8 cellular contexts compared by ENCODE assay signal in genomic region chr5:172897691-172898512, GRCh38.
A peak's percentile ranks its signal among the peaks of the same experiment; 100 is the strongest.
DNase-seq lines count a peak whose midpoint lies in the region; ATAC-seq and TF ChIP-seq lines count a peak whose summit lies in the region.

No MANE protein-coding gene starts in this region.

- H3K36me3 ChIP-seq in gastrocnemius medialis, result no peaks in the 10 kb centered on the region

- peaks cover 11 to 24% of the 10 kb centered on the region in 2 donors for H3K4me1 Mint-ChIP-seq in immature natural killer cell

- TF ChIP-seq CTCF in WI38 (IDR thresholded peaks at IDR 0.05; ENCODE audit: low read depth, low read length) (no peak), gastrocnemius medialis (IDR thresholded peaks at IDR 0.05 in 4 of 5, conservative IDR thresholded peaks at IDR 0.05 in 1 of 5) (peak in 1 of 5 experiments; percentile 11)

- H3K4me1 ChIP-seq in gastrocnemius medialis, result peaks cover 54 to 69% of the 10 kb centered on the region in 2 donors

- intact Hi-C loops in gastrocnemius medialis (cut with DNase I; ENCODE audit: low total_unique reads), result no loop called here

- H3K4me3 Mint-ChIP-seq in immature natural killer cell, result peak overlapping the region in 1 of 5 donors; percentile 66

- H3K9me3 Mint-ChIP-seq in immature natural killer cell, result no peaks in the 10 kb centered on the region

- H3K27me3 Mint-ChIP-seq in immature natural killer cell (ENCODE audit: low read depth in 3 of 3), result peaks cover 0 to 4% (median 2%) of the 10 kb centered on the region in 3 donors

- H3K27me3 ChIP-seq in gastrocnemius medialis, result no peaks in the 10 kb centered on the region

- peak overlapping the region in 2 of 6 donors; percentile 82 to 86 for H3K27ac Mint-ChIP-seq in immature natural killer cell

- DNase-seq in GM03348 (ENCODE audit: low spot score) (peak; percentile 84), glomerular endothelial cell (ENCODE audit: extremely low read depth, low read depth, low spot score) (peak; percentile 89), gastrocnemius medialis (no peak), RKO (ENCODE audit: low spot score) (no peak), immature natural killer cell (no peak), anterior cingulate cortex (lab: John Stamatoyannopoulos, UW) (no peak)

- peak overlapping the region; percentile 79 to 92 (median 84) for H3K27ac ChIP-seq in gastrocnemius medialis

- in situ Hi-C loops in gastrocnemius medialis (cut with MboI; ENCODE audit: low sequenced_read_pairs in 4 of 4), result no loop called here

- TF ChIP-seq POLR2A in gastrocnemius medialis (IDR thresholded peaks at IDR 0.05), result no peak

- peak overlapping the region; percentile 36 for H3K4me3 ChIP-seq in WI38 (ENCODE audit: low read depth, low read length)
- peak overlapping the region; percentile 16 to 31 (median 20) for H3K4me3 ChIP-seq in gastrocnemius medialis

- H3K36me3 Mint-ChIP-seq in immature natural killer cell, result peaks cover 0 to 31% (median 16%) of the 10 kb centered on the region in 3 donors

- ATAC-seq in gastrocnemius medialis (no peak), GM21723 (IDR thresholded peaks at IDR 0.05; ENCODE audit: unreplicated experiment) (no peak)

- H3K9me3 ChIP-seq in gastrocnemius medialis, result no peaks in the 10 kb centered on the region

Comparison
In these comparisons a context has a peak if more than half of its experiments do, and no peak if none do; other contexts are left out.
1. DNase-seq: peak in GM03348 (single experiment) and glomerular endothelial cell (single experiment); none in gastrocnemius medialis (0 of 2), RKO (single experiment), immature natural killer cell (0 of 3) and anterior cingulate cortex (0 of 58).